In the genomic region with DNA sequence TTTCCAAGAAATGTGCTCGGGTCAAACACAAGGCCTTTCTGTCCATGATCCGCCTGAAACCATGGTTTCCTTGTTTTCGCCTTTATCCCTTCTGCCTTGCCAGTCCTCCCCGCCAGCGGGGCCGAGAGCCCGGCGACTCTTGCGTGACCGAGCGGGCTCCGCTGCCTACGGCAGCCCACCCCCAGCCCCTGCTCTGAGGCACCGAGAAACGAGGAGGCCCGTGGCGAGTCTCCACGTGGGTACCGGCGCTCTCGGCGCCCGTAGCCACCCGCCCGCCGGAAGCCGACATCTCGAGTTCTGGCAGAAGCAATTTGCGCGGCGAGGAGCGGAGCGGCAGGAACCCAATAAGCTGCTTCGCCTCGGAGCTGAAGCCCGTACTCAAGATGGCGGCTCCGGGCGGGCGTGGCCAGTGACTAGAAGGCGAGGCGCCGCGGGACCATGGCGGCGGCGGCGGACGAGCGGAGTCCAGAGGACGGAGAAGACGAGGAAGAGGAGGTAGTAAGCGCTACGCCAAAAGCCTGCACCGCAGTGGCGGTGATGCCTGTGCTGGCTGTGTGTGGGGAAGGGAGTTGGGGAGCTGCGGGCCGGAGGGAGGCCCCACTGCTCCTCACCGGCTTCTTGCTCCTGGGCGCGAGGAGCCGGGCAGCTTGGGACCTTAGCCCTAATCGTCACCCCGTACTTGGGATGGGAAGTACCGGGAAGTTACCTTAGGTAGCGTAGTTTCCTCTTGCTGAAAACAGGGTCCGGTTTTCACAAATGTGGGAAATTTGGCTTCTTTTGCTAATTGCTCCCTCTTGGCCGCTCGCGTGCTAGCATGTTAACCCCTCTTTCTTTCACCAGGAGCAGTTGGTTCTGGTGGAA, we compare ENCODE assay signal across 8 cellular contexts. TPM values are rescaled to one million over a fixed set of nuclear protein-coding genes. Genes with fewer than 3 reads are reported as not detected.
DNase-seq lines count a peak whose midpoint lies in the region; ATAC-seq and TF ChIP-seq lines count a peak whose summit lies in the region.

A gene with protein sequence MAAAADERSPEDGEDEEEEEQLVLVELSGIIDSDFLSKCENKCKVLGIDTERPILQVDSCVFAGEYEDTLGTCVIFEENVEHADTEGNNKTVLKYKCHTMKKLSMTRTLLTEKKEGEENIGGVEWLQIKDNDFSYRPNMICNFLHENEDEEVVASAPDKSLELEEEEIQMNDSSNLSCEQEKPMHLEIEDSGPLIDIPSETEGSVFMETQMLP (plus strand): TSS at position 375 of the 861 bp plus-strand sequence. CDS start 64 bp downstream, at position 439.

- peak within 1 kb of the TSS; percentile 97 for H3K27ac Mint-ChIP-seq in activated CD4-positive, alpha-beta T cell treated with anti-CD3 and anti-CD28 coated beads, Interleukin-2, amount 10 ng/mL, durations not matched to agents 24 days and 14 days

- peak; percentile 57 for DNase-seq in GM19240 (ENCODE audit: insufficient read length, low spot score)
- peak; percentile 84 for DNase-seq in NCI-H526 treated with DMSO at 0.1 percent for 48 hours (lab: John Stamatoyannopoulos, UW)
- DNase-seq in activated CD4-positive, alpha-beta T cell treated with anti-CD3 and anti-CD28 coated beads, Interleukin-2, amount 10 ng/mL, durations not matched to agents 24 days and 14 days = peak; percentile 98
- DNase-seq in colonic mucosa = peak; percentile 92
- peak; percentile 96 for DNase-seq in kidney tubule cell (ENCODE audit: low spot score)
- peak; percentile 73 to 77 for DNase-seq in stimulated activated CD4-positive, alpha-beta T cell treated with anti-CD3 and anti-CD28 coated beads, Interleukin-1b, Interleukin-23, amount 100 ng/mL, for 1 hour (ENCODE audit: low read depth in 2 of 2)

- TF ChIP-seq CTCF in colonic mucosa (IDR thresholded peaks at IDR 0.05) = no peak

- intact Hi-C loops in activated CD4-positive, alpha-beta T cell treated with anti-CD3 and anti-CD28 coated beads, Interleukin-2, amount 10 ng/mL, durations not matched to agents 24 days and 14 days (cut with micrococcal nuclease) = loop anchor here (1.0 to 2.0 kb wide), 4 partner anchors 14 to 143 kb away; partner anchors contain the start of genes AMD1, CDK19 and RPF2
- intact Hi-C loops in colonic mucosa (cut with DNase I) = no loop called here

- peak within 1 kb of the TSS; percentile 99 for H3K9ac ChIP-seq in BLaER1
- peak within 1 kb of the TSS; percentile 89 to 96 for H3K9ac ChIP-seq in colonic mucosa (ENCODE audit: low read depth in 2 of 2, low read length in 2 of 2)

- peaks cover 36% of the 10 kb centered on the region for H3K36me3 Mint-ChIP-seq in activated CD4-positive, alpha-beta T cell treated with anti-CD3 and anti-CD28 coated beads, Interleukin-2, amount 10 ng/mL, durations not matched to agents 24 days and 14 days (ENCODE audit: low read depth)

- peaks cover 12% of the 10 kb centered on the region for H3K4me1 Mint-ChIP-seq in activated CD4-positive, alpha-beta T cell treated with anti-CD3 and anti-CD28 coated beads, Interleukin-2, amount 10 ng/mL, durations not matched to agents 24 days and 14 days

- no peaks in the 10 kb centered on the region for H3K27me3 ChIP-seq in BLaER1
- no peaks in the 10 kb centered on the region for H3K27me3 ChIP-seq in colonic mucosa

- H3K27ac ChIP-seq in BLaER1 (peak within 1 kb of the TSS; percentile 96), colonic mucosa (peak within 1 kb of the TSS; percentile 68)

- H3K4me2 ChIP-seq in BLaER1 = peak within 1 kb of the TSS; percentile 87

- H3K36me3 ChIP-seq in BLaER1 (peaks cover 40% of the 10 kb centered on the region), colonic mucosa (no peaks in the 10 kb centered on the region)

- H3K4me1 ChIP-seq in BLaER1 = peaks cover 24% of the 10 kb centered on the region
- peaks cover 7% of the 10 kb centered on the region for H3K4me1 ChIP-seq in colonic mucosa

- no peaks in the 10 kb centered on the region for H3K9me3 Mint-ChIP-seq in activated CD4-positive, alpha-beta T cell treated with anti-CD3 and anti-CD28 coated beads, Interleukin-2, amount 10 ng/mL, durations not matched to agents 24 days and 14 days

- no peaks in the 10 kb centered on the region for H4K20me1 ChIP-seq in BLaER1

- H3K4me3 ChIP-seq in BLaER1 (peak within 1 kb of the TSS; percentile 92), colonic mucosa (peak within 1 kb of the TSS; percentile 73)

- H3K4me3 Mint-ChIP-seq in activated CD4-positive, alpha-beta T cell treated with anti-CD3 and anti-CD28 coated beads, Interleukin-2, amount 10 ng/mL, durations not matched to agents 24 days and 14 days = peak within 1 kb of the TSS; percentile 93

- ATAC-seq in HG03460 (IDR thresholded peaks at IDR 0.05; ENCODE audit: unreplicated experiment) = peak; percentile 99

- no peaks in the 10 kb centered on the region for H3K9me3 ChIP-seq in BLaER1
- no peaks in the 10 kb centered on the region for H3K9me3 ChIP-seq in colonic mucosa

- H3K27me3 Mint-ChIP-seq in activated CD4-positive, alpha-beta T cell treated with anti-CD3 and anti-CD28 coated beads, Interleukin-2, amount 10 ng/mL, durations not matched to agents 24 days and 14 days = no peaks in the 10 kb centered on the region

RNA-seq across cellular contexts. Expression of the gene that starts here (rescaled TPM):
- total RNA-seq in activated CD4-positive, alpha-beta T cell treated with anti-CD3 and anti-CD28 coated beads, Interleukin-2, amount 10 ng/mL, durations not matched to agents 24 days and 14 days = 145 and 146 TPM in 2 replicates
- 10 to 100 TPM; 75.6 to 87.4 TPM for total RNA-seq in colonic mucosa

Comparison
In these comparisons a context has a peak if more than half of its experiments do, and no peak if none do; other contexts are left out.
1. Peak in every context shown above with its lines: DNase-seq, ATAC-seq, H3K4me3 ChIP-seq and H3K27ac ChIP-seq.